In genomic region chr3:141737828-141738635, GRCh38 we compare ENCODE assay signal across 8 cellular contexts. TPM values are rescaled to one million over a fixed set of nuclear protein-coding genes. Genes with fewer than 3 reads are reported as not detected.
DNase-seq lines count a peak whose midpoint lies in the region; ATAC-seq, FAIRE-seq and TF ChIP-seq lines count a peak whose summit lies in the region.

Gene RNF7 (plus strand): TSS chr3:141738298. CDS start chr3:141738342, 44 bp downstream.

- peak; percentile 89 for ATAC-seq in HG03457 (IDR thresholded peaks at IDR 0.05; ENCODE audit: unreplicated experiment)
- peak; percentile 92 for ATAC-seq in activated CD4-positive, alpha-beta T cell treated with anti-CD3 and anti-CD28 coated beads for 36 hours

- peak; percentile 89 for FAIRE-seq in GM19239 (lab: Jason Lieb, UNC)

- CTCF ChIA-PET in activated CD4-positive, alpha-beta T cell treated with anti-CD3 and anti-CD28 coated beads for 36 hours (lab: Charles Lee): interaction anchor here (0.6 to 4.2 kb wide), 22 partner anchors 10 to 290 kb away, joined by 3 to 39 read pairs (median 4); partner anchors contain the start of gene GRK7

- peaks cover 15% of the 10 kb centered on the region for H3K36me3 Mint-ChIP-seq in activated CD4-positive, alpha-beta T cell treated with anti-CD3 and anti-CD28 coated beads for 36 hours (ENCODE audit: low read depth)

- H3K4me1 ChIP-seq in BLaER1: peaks cover 34% of the 10 kb centered on the region

- H4K20me1 ChIP-seq in BLaER1: peaks cover 37% of the 10 kb centered on the region

- H3K27me3 Mint-ChIP-seq in activated CD4-positive, alpha-beta T cell treated with anti-CD3 and anti-CD28 coated beads for 36 hours: no peaks in the 10 kb centered on the region

- POLR2A ChIA-PET in activated CD4-positive, alpha-beta T cell treated with anti-CD3 and anti-CD28 coated beads for 36 hours (lab: Charles Lee): interaction anchor here (0.6 kb wide), 1 partner anchor 139 kb away, joined by 3 read pairs; the partner anchor contains the start of gene ATP1B3

- H3K27ac Mint-ChIP-seq in activated CD4-positive, alpha-beta T cell treated with anti-CD3 and anti-CD28 coated beads for 36 hours: peak within 1 kb of the TSS; percentile 99

- H3K9me3 Mint-ChIP-seq in activated CD4-positive, alpha-beta T cell treated with anti-CD3 and anti-CD28 coated beads for 36 hours (ENCODE audit: low read depth): no peaks in the 10 kb centered on the region

- H3K4me3 ChIP-seq in BLaER1: peak within 1 kb of the TSS; percentile 90
- peak within 1 kb of the TSS; percentile 95 for H3K4me3 ChIP-seq in choroid plexus epithelial cell (ENCODE audit: low read depth, low read length)

- DNase-seq in GM19239 (ENCODE audit: insufficient read length, low spot score): peak; percentile 80
- peak; percentile 96 to 99 for DNase-seq in NCI-H524 (lab: John Stamatoyannopoulos, UW)
- DNase-seq in activated CD4-positive, alpha-beta T cell treated with anti-CD3 and anti-CD28 coated beads for 36 hours: peak; percentile 98
- peak; percentile 97 for DNase-seq in choroid plexus epithelial cell (ENCODE audit: low read depth)
- DNase-seq in kidney tubule cell (ENCODE audit: low spot score): peak; percentile 96
- DNase-seq in stimulated activated CD4-positive, alpha-beta T cell treated with anti-CD3 and anti-CD28 coated beads, Interleukin-1b, Interleukin-23, amount 100 ng/mL, for 24 hours (ENCODE audit: low read depth in 4 of 4, low spot score in 1 of 4): peak; percentile 83 to 93 (median 92)

- intact Hi-C loops in activated CD4-positive, alpha-beta T cell treated with anti-CD3 and anti-CD28 coated beads for 36 hours (cut with DNase I, micrococcal nuclease): loop anchor here (1.0 to 10.0 kb wide), 17 partner anchors 58 to 1267 kb away; partner anchors contain the start of genes ATP1B3 (in 2 of the 2), TFDP2 (in 2 of the 2), GK5 (in 1 of the 2) and RASA2 (in 1 of the 2)

- H3K27ac ChIP-seq in BLaER1: peak within 1 kb of the TSS; percentile 94

- H3K36me3 ChIP-seq in BLaER1: peaks cover 6% of the 10 kb centered on the region; the same call in 1 of the 2 replicates

- peak within 1 kb of the TSS; percentile 95 for H3K9ac ChIP-seq in BLaER1

- peak; percentile 51 for TF ChIP-seq CTCF in choroid plexus epithelial cell (conservative IDR thresholded peaks at IDR 0.05; ENCODE audit: low read depth, low read length)

- peaks cover 37% of the 10 kb centered on the region for H3K4me1 Mint-ChIP-seq in activated CD4-positive, alpha-beta T cell treated with anti-CD3 and anti-CD28 coated beads for 36 hours

- peak within 1 kb of the TSS; percentile 81 for H3K4me2 ChIP-seq in BLaER1

- H3K9me3 ChIP-seq in BLaER1: no peaks in the 10 kb centered on the region

- peak within 1 kb of the TSS; percentile 91 for H3K4me3 Mint-ChIP-seq in activated CD4-positive, alpha-beta T cell treated with anti-CD3 and anti-CD28 coated beads for 36 hours

- H3K27me3 ChIP-seq in BLaER1: no peaks in the 10 kb centered on the region

RNA-seq across cellular contexts. Expression of gene RNF7, which starts in this region (rescaled TPM):
- total RNA-seq in activated CD4-positive, alpha-beta T cell treated with anti-CD3 and anti-CD28 coated beads for 36 hours: 10 to 100 TPM; 38.0 to 67.2 TPM

Comparison
In these comparisons a context has a peak if more than half of its experiments do, and no peak if none do; other contexts are left out.
1. Peak in every context shown above with its lines: DNase-seq, ATAC-seq, H3K4me3 ChIP-seq and H3K27ac ChIP-seq.